ENCODE assay signal across 2 cellular contexts in the genomic region with DNA sequence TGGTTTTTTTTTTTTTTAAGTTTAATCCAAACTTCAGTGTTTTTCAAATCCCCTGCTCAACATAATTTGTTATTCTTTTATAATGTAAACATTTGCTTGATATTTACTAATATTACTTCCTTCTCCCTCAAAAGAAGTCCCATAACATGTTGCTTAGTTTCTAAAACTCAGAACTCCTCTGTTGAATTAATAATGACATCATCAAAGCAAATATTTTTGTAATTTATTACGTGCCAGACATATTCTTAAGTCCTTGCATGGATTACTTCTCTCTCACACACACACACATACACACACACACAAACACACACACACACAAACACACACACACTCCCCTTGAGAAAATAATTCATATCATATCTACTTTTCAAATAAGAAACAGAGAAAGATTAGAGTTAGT.
TF ChIP-seq lines count a peak whose summit lies in the region.

No MANE protein-coding gene starts in this region.

TF ChIP-seq in GM23338, 12 proteins besides CTCF, POLR2A, EP300 and RAD21 (continued from another document):
- TF ChIP-seq, protein P1, sequence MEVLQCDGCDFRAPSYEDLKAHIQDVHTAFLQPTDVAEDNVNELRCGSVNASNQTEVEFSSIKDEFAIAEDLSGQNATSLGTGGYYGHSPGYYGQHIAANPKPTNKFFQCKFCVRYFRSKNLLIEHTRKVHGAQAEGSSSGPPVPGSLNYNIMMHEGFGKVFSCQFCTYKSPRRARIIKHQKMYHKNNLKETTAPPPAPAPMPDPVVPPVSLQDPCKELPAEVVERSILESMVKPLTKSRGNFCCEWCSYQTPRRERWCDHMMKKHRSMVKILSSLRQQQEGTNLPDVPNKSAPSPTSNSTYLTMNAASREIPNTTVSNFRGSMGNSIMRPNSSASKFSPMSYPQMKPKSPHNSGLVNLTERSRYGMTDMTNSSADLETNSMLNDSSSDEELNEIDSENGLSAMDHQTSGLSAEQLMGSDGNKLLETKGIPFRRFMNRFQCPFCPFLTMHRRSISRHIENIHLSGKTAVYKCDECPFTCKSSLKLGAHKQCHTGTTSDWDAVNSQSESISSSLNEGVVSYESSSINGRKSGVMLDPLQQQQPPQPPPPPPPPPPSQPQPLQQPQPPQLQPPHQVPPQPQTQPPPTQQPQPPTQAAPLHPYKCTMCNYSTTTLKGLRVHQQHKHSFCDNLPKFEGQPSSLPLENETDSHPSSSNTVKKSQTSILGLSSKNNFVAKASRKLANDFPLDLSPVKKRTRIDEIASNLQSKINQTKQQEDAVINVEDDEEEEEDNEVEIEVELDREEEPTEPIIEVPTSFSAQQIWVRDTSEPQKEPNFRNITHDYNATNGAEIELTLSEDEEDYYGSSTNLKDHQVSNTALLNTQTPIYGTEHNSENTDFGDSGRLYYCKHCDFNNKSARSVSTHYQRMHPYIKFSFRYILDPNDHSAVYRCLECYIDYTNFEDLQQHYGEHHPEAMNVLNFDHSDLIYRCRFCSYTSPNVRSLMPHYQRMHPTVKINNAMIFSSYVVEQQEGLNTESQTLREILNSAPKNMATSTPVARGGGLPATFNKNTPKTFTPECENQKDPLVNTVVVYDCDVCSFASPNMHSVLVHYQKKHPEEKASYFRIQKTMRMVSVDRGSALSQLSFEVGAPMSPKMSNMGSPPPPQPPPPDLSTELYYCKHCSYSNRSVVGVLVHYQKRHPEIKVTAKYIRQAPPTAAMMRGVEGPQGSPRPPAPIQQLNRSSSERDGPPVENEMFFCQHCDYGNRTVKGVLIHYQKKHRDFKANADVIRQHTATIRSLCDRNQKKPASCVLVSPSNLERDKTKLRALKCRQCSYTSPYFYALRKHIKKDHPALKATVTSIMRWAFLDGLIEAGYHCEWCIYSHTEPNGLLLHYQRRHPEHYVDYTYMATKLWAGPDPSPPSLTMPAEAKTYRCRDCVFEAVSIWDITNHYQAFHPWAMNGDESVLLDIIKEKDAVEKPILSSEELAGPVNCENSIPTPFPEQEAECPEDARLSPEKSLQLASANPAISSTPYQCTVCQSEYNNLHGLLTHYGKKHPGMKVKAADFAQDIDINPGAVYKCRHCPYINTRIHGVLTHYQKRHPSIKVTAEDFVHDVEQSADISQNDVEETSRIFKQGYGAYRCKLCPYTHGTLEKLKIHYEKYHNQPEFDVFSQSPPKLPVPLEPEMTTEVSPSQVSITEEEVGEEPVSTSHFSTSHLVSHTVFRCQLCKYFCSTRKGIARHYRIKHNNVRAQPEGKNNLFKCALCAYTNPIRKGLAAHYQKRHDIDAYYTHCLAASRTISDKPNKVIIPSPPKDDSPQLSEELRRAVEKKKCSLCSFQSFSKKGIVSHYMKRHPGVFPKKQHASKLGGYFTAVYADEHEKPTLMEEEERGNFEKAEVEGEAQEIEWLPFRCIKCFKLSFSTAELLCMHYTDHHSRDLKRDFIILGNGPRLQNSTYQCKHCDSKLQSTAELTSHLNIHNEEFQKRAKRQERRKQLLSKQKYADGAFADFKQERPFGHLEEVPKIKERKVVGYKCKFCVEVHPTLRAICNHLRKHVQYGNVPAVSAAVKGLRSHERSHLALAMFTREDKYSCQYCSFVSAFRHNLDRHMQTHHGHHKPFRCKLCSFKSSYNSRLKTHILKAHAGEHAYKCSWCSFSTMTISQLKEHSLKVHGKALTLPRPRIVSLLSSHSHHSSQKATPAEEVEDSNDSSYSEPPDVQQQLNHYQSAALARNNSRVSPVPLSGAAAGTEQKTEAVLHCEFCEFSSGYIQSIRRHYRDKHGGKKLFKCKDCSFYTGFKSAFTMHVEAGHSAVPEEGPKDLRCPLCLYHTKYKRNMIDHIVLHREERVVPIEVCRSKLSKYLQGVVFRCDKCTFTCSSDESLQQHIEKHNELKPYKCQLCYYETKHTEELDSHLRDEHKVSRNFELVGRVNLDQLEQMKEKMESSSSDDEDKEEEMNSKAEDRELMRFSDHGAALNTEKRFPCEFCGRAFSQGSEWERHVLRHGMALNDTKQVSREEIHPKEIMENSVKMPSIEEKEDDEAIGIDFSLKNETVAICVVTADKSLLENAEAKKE (CRISPR knock-in tag; IDR thresholded peaks at IDR 0.05) = no peak
- no peak for TF ChIP-seq POLR2AphosphoS5 (IDR thresholded peaks at IDR 0.05; ENCODE audit: low read depth)
- TF ChIP-seq ZNF331 (CRISPR knock-in tag; IDR thresholded peaks at IDR 0.05; ENCODE audit: low read depth) = no peak
- no peak for TF ChIP-seq NANOG (IDR thresholded peaks at IDR 0.05; ENCODE audit: borderline replicate concordance)
- TF ChIP-seq JUNB (IDR thresholded peaks at IDR 0.05; ENCODE audit: unreplicated experiment) = no peak
- TF ChIP-seq, protein P2, sequence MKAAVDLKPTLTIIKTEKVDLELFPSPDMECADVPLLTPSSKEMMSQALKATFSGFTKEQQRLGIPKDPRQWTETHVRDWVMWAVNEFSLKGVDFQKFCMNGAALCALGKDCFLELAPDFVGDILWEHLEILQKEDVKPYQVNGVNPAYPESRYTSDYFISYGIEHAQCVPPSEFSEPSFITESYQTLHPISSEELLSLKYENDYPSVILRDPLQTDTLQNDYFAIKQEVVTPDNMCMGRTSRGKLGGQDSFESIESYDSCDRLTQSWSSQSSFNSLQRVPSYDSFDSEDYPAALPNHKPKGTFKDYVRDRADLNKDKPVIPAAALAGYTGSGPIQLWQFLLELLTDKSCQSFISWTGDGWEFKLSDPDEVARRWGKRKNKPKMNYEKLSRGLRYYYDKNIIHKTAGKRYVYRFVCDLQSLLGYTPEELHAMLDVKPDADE (IDR thresholded peaks at IDR 0.05) = no peak
- no peak for TF ChIP-seq CREB1 (CRISPR knock-in tag; IDR thresholded peaks at IDR 0.05; ENCODE audit: low read depth)
- TF ChIP-seq, protein P3, sequence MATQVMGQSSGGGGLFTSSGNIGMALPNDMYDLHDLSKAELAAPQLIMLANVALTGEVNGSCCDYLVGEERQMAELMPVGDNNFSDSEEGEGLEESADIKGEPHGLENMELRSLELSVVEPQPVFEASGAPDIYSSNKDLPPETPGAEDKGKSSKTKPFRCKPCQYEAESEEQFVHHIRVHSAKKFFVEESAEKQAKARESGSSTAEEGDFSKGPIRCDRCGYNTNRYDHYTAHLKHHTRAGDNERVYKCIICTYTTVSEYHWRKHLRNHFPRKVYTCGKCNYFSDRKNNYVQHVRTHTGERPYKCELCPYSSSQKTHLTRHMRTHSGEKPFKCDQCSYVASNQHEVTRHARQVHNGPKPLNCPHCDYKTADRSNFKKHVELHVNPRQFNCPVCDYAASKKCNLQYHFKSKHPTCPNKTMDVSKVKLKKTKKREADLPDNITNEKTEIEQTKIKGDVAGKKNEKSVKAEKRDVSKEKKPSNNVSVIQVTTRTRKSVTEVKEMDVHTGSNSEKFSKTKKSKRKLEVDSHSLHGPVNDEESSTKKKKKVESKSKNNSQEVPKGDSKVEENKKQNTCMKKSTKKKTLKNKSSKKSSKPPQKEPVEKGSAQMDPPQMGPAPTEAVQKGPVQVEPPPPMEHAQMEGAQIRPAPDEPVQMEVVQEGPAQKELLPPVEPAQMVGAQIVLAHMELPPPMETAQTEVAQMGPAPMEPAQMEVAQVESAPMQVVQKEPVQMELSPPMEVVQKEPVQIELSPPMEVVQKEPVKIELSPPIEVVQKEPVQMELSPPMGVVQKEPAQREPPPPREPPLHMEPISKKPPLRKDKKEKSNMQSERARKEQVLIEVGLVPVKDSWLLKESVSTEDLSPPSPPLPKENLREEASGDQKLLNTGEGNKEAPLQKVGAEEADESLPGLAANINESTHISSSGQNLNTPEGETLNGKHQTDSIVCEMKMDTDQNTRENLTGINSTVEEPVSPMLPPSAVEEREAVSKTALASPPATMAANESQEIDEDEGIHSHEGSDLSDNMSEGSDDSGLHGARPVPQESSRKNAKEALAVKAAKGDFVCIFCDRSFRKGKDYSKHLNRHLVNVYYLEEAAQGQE (IDR thresholded peaks at IDR 0.05; ENCODE audit: unreplicated experiment) = no peak
- no peak for TF ChIP-seq ZNF114 (CRISPR knock-in tag; IDR thresholded peaks at IDR 0.05)
- TF ChIP-seq STAT1 (IDR thresholded peaks at IDR 0.05; ENCODE audit: unreplicated experiment) = no peak

TF ChIP-seq in HepG2, 621 proteins besides CTCF, POLR2A, EP300 and RAD21 (continued from another document):
- TF ChIP-seq KLF11 (CRISPR knock-in tag; IDR thresholded peaks at IDR 0.05) = no peak
